6 cellular contexts compared by ENCODE assay signal in the genomic region with DNA sequence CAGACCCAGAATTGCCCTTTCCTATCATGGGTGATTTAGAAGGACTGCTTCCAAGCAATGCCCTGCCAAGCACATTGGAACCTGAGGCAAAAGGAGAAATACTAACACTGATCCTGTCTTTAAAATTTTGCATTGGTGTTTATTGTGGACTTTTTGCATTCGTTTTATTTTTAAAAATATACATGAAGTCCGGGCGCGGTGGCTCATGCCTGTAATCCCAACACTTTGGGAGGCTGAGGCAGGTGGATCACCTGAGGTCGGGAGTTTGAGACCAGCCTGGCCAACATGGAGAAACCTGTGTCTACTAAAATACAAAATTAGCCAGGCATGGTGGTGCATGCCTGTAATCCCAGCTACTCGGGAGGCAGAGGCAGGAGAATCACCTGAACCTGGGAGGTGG. TPM values are rescaled to one million over a fixed set of nuclear protein-coding genes. Genes with fewer than 3 reads are reported as not detected.
"Had no signal": no experiment of that assay in that cellular context is flagged by ENCODE, and none has a peak within 500 bp of the region (broad histone marks: within the 10 kb centered on the region; RNA-seq: fewer than 3 reads in every experiment).

No MANE protein-coding gene starts in this region.

RNA-seq across cellular contexts. Expression of gene LMOD1, which starts 45.3 kb away (rescaled TPM):
- total RNA-seq: activated CD4-positive, alpha-beta memory T cell treated with anti-CD3 and anti-CD28 coated beads, Interleukin-2, amount 10 ng/mL, durations not matched to agents 7 days and 5 days; activated CD8-positive, alpha-beta memory T cell treated with anti-CD3 and anti-CD28 coated beads, Interleukin-2, amount 10 ng/mL, durations not matched to agents 7 days and 5 days; NCI-H460; SJCRH30; T-helper 1 cell treated with Interleukin-12 subunit alpha and Interleukin-12 subunit beta and Interleukin-4 antibody, amounts not matched to agents 30 ng/mL and 1 ng/mL, for 36 hours; T-helper 2 cell treated with Interferon-gamma antibody and Interleukin-4, amounts not matched to agents 100 ng/mL and 5 ng/mL, for 36 hours had no signal
